Comparison of ENCODE assay signal across 9 cellular contexts in the genomic region with DNA sequence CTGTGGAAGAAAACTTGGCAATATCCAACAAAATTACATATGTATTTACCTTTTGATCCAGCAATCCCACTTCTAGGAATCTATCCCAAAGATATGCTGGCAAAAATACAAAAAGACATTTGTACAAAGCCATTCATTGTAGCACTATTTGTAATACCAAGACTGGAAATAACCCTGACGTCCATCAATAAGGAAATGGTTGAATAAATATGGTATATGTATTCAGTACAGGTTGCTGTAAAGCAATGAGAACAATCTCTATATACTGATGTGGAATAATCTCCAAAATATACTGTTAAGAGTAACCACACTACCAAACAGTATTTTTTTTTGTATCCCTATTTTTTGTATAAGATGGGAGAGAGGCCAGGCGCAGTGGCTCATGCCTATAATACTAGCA.
"Had no signal": no experiment of that assay in that cellular context is flagged by ENCODE, and none has a peak within 500 bp of the region (broad histone marks: within the 10 kb centered on the region; RNA-seq: fewer than 3 reads in every experiment).

No MANE protein-coding gene starts in this region.

- H3K27ac Mint-ChIP-seq: HFFc6, IgD-negative memory B cell had no signal

- H3K4me3 Mint-ChIP-seq: HFFc6, IgD-negative memory B cell had no signal

- H3K27me3 Mint-ChIP-seq: IgD-negative memory B cell had no signal

- ATAC-seq: HCT116, HepG2 had no signal

- H3K4me3 ChIP-seq: GM23248, HAP-1 had no signal

- H3K36me3 ChIP-seq: HAP-1 had no signal

- FAIRE-seq: HepG2 had no signal

- H3K9me3 Mint-ChIP-seq: HFFc6 had no signal

- DNase-seq: GM23248, GOT3, H7, HFFc6 had no signal

- H3K27ac ChIP-seq: GM23248, HL-60 had no signal
